Comparison of ENCODE assay signal across 8 cellular contexts in genomic region chr11:117178210-117179034, GRCh38. TPM values are rescaled to one million over a fixed set of nuclear protein-coding genes. Genes with fewer than 3 reads are reported as not detected.
A peak's percentile ranks its signal among the peaks of the same experiment; 100 is the strongest.
DNase-seq lines count a peak whose midpoint lies in the region; ATAC-seq and TF ChIP-seq lines count a peak whose summit lies in the region.

SIDT2 (plus strand) TSS chr11:117178743; CDS start chr11:117179264, 521 bp downstream.

- H3K27ac Mint-ChIP-seq in WTC11 = peak within 1 kb of the TSS; percentile 95

- H3K36me3 Mint-ChIP-seq in WTC11 = peaks cover 7% of the 10 kb centered on the region; the same call in 1 of the 2 replicates

- no peak for TF ChIP-seq CTCF in AG04449 (IDR thresholded peaks at IDR 0.05; ENCODE audit: insufficient read depth, low read length, missing control alignments)
- TF ChIP-seq CTCF in WTC11 (IDR thresholded peaks at IDR 0.05) = no peak
- no peak for TF ChIP-seq CTCF in cardiac fibroblast (IDR thresholded peaks at IDR 0.05; ENCODE audit: low read depth, low read length)
- TF ChIP-seq CTCF in smooth muscle cell (IDR thresholded peaks at IDR 0.05; ENCODE audit: borderline replicate concordance, insufficient read depth, poor library complexity, severe bottlenecking) = no peak

- peak within 1 kb of the TSS; percentile 85 for H3K9ac ChIP-seq in smooth muscle cell (ENCODE audit: low read depth)

- H3K9me3 Mint-ChIP-seq in WTC11 = no peaks in the 10 kb centered on the region

- H3K4me1 Mint-ChIP-seq in WTC11 = peaks cover 26% of the 10 kb centered on the region

- H3K27me3 ChIP-seq in smooth muscle cell (ENCODE audit: low read depth) = no peaks in the 10 kb centered on the region

- H3K36me3 ChIP-seq in smooth muscle cell (ENCODE audit: low read depth) = no peaks in the 10 kb centered on the region

- CTCF ChIA-PET in AG04449 (lab: Yijun Ruan, JAX) = interaction anchor here (1.0 to 7.9 kb wide), 5 partner anchors 9 to 446 kb away, joined by 3 to 133 read pairs (median 4); partner anchors contain the start of genes PAFAH1B2 and TAGLN
- CTCF ChIA-PET in WTC11 (lab: Charles Lee) = interaction anchor here (0.6 to 5.6 kb wide), 23 partner anchors 8 to 1773 kb away, joined by 3 to 68 read pairs (median 5); partner anchors contain the start of genes APOA5, PAFAH1B2, PCSK7 and RNF214

- H4K20me1 ChIP-seq in smooth muscle cell (ENCODE audit: low read depth) = no peaks in the 10 kb centered on the region

- peaks cover 13% of the 10 kb centered on the region for H3K4me1 ChIP-seq in smooth muscle cell (ENCODE audit: low read depth)

- ATAC-seq in GM18907 (IDR thresholded peaks at IDR 0.05; ENCODE audit: unreplicated experiment) (peak; percentile 92), HG03175 (IDR thresholded peaks at IDR 0.05; ENCODE audit: unreplicated experiment) (peak; percentile 91), WTC11 (peak; percentile 87)

- peak within 1 kb of the TSS; percentile 92 for H3K4me3 Mint-ChIP-seq in WTC11

- peak within 1 kb of the TSS; percentile 74 for H3K27ac ChIP-seq in smooth muscle cell (ENCODE audit: low read depth)

- peak within 1 kb of the TSS; percentile 91 for H3K4me2 ChIP-seq in smooth muscle cell

- POLR2A ChIA-PET in AG04449 (lab: Yijun Ruan, JAX) = interaction anchor here (0.7 to 6.0 kb wide), 7 partner anchors 8 to 44 kb away, joined by 3 to 76 read pairs (median 4); partner anchors contain the start of genes PAFAH1B2 and TAGLN
- POLR2A ChIA-PET in WTC11 (lab: Charles Lee) = interaction anchor here (0.5 to 2.3 kb wide), 12 partner anchors 8 to 492 kb away, joined by 3 to 17 read pairs (median 4); partner anchors contain the start of genes PAFAH1B2, PCSK7 and TAGLN

- no peak within 1 kb of the TSS for H2AFZ ChIP-seq in smooth muscle cell (ENCODE audit: low read depth)

- peaks cover 4% of the 10 kb centered on the region for H3K79me2 ChIP-seq in smooth muscle cell (ENCODE audit: low read depth)

- peaks cover 7% of the 10 kb centered on the region for H3F3A ChIP-seq in smooth muscle cell (ENCODE audit: low read depth)

- no peaks in the 10 kb centered on the region for H3K9me3 ChIP-seq in smooth muscle cell (replicated peaks; ENCODE audit: low read depth)

- WGBS in smooth muscle cell (ENCODE audit: low lambda C conversion rate) = 3% methylated on average over 50 of the region's 51 CpGs

- peaks cover 6% of the 10 kb centered on the region for H3K27me3 Mint-ChIP-seq in WTC11 (ENCODE audit: low read depth)

- peak within 1 kb of the TSS; percentile 85 for H3K4me3 ChIP-seq in AG04449 (ENCODE audit: low read depth, low read length)
- peak within 1 kb of the TSS; percentile 81 for H3K4me3 ChIP-seq in cardiac fibroblast (replicated peaks in 1 of 2; ENCODE audit: low read depth in 2 of 2, low read length in 2 of 2)
- H3K4me3 ChIP-seq in smooth muscle cell = peak within 1 kb of the TSS; percentile 76

- no peak for DNase-seq in AG04449 (ENCODE audit: low read depth, low spot score)
- peak; percentile 88 for DNase-seq in NCI-H226
- DNase-seq in WTC11 (ENCODE audit: low spot score) = peak; percentile 94
- DNase-seq in cardiac fibroblast (ENCODE audit: low read depth in 2 of 2) = peak; percentile 91 to 96
- DNase-seq in iPS-NIHi7 (ENCODE audit: extremely low spot score) = peak; percentile 93
- DNase-seq in smooth muscle cell (lab: John Stamatoyannopoulos, UW; ENCODE audit: unreplicated experiment) = peak; percentile 62

TF ChIP-seq in WTC11, 78 proteins besides CTCF, POLR2A, EP300 and RAD21 (continues in another document):
- no peak for TF ChIP-seq NR3C1 (CRISPR knock-in tag; conservative IDR thresholded peaks at IDR 0.05; ENCODE audit: low read depth)
- no peak for TF ChIP-seq ZNF396 (CRISPR knock-in tag; IDR thresholded peaks at IDR 0.05; ENCODE audit: borderline replicate concordance)
- TF ChIP-seq ZNF671 (CRISPR knock-in tag; IDR thresholded peaks at IDR 0.05) = peak; percentile 22; the same call in 1 of the 2 replicates
- no peak for TF ChIP-seq ELF4 (CRISPR knock-in tag; IDR thresholded peaks at IDR 0.05; ENCODE audit: low read depth)
- peak; percentile 95 for TF ChIP-seq FOXK1 (CRISPR knock-in tag; IDR thresholded peaks at IDR 0.05)
- peak; percentile 51 for TF ChIP-seq SP1 (CRISPR knock-in tag; conservative IDR thresholded peaks at IDR 0.05)
- TF ChIP-seq EMX1 (CRISPR knock-in tag; IDR thresholded peaks at IDR 0.05) = peak; percentile 56; the same call in 1 of the 2 replicates
- TF ChIP-seq ERG (CRISPR knock-in tag; IDR thresholded peaks at IDR 0.05) = peak; percentile 86; the same call in 1 of the 2 replicates
- 0 out of 2 replicates have a peak, but pooled peaks have one; percentile 23 for TF ChIP-seq E2F5 (CRISPR knock-in tag; IDR thresholded peaks at IDR 0.05)
- TF ChIP-seq ETV6 (CRISPR knock-in tag; IDR thresholded peaks at IDR 0.05) = peak; percentile 47; the same call in 1 of the 2 replicates
- no peak for TF ChIP-seq TEAD4 (CRISPR knock-in tag; IDR thresholded peaks at IDR 0.05)
- no peak for TF ChIP-seq RELA (CRISPR knock-in tag; IDR thresholded peaks at IDR 0.05; ENCODE audit: borderline replicate concordance)
- TF ChIP-seq ZMAT4 (CRISPR knock-in tag; IDR thresholded peaks at IDR 0.05) = no peak
- TF ChIP-seq E2F1 (CRISPR knock-in tag; IDR thresholded peaks at IDR 0.05) = no peak
- no peak for TF ChIP-seq MYBL2 (CRISPR knock-in tag; IDR thresholded peaks at IDR 0.05)
- TF ChIP-seq ATF2 (CRISPR knock-in tag; IDR thresholded peaks at IDR 0.05; ENCODE audit: borderline replicate concordance, low read depth) = no peak
- no peak for TF ChIP-seq ZNF281 (CRISPR knock-in tag; IDR thresholded peaks at IDR 0.05)
- 0 out of 2 replicates have a peak, but pooled peaks have one; percentile 73 for TF ChIP-seq PRRX2 (CRISPR knock-in tag; IDR thresholded peaks at IDR 0.05)

RNA-seq across cellular contexts. Expression of gene SIDT2, which starts in this region (rescaled TPM):
- total RNA-seq in WTC11 (2021) (20.7 to 27.6 TPM (median 20.9 TPM) in 3 replicates), smooth muscle cell (24.7 and 35.0 TPM in 2 replicates)
- polyA plus RNA-seq in smooth muscle cell = 11.6 and 21.2 TPM in 2 replicates
